13 cellular contexts compared by ENCODE assay signal in the genomic region with DNA sequence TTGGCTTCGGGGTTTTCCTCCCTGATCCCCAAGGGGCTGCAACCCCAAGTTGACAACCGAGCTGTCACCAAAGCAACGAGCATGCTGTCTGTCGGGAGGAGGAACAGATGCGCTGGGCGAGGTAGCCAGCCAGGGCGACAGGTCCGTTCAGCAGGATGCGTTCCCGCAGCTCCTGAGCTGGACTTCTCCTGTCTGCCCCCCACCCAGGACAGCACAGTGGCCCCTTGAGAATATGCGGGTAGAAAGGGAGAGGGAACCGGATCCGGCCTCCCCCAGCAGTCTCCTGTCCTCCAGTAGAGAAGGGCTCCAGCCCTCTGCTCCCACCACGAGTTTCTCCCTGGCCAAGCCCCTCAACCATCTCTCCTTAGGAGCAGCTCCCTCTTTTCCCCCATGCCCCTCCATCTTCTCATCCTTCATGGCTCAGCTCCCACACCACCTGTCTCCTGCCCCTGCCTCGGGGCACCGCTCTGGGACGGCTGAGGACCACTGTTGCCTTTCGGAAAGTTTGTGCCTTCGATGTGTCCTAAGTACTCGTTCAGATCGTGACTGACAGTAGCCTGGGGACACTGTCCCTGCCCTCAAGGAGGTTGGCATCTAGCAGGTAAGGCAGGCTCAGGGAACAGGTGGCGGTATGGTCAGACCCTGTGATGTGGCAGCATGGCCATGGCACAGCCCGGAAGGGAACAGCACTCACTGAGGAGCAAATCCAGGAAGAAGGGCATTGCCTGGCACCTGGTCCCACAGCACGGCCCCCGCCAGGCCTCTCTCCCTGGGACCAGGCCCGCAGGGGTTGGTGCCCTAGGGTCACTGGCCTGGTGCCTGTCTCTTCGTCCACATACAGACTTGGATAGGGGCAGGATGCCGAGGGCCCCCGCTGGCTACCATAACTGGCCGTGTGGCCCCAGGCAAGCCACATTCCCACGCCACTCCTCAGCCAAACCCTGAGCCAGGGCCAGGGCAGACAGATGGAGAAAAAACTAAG.
DNase-seq lines count a peak whose midpoint lies in the region; ATAC-seq and TF ChIP-seq lines count a peak whose summit lies in the region.
"Had no signal": no experiment of that assay in that cellular context is flagged by ENCODE, and none has a peak within 500 bp of the region (broad histone marks: within the 10 kb centered on the region; RNA-seq: fewer than 3 reads in every experiment).

No MANE protein-coding gene starts in this region.

- peaks cover 3 to 51% (median 34%) of the 10 kb centered on the region in 9 donors for H3K4me1 ChIP-seq in heart right ventricle
- H3K4me1 ChIP-seq in naive thymus-derived CD4-positive, alpha-beta T cell (ENCODE audit: control insufficient read depth in 2 of 2, insufficient read depth in 2 of 2, low read length in 2 of 2), result no peaks in the 10 kb centered on the region
- peaks cover 23% of the 10 kb centered on the region for H3K4me1 ChIP-seq in hepatocyte (ENCODE audit: insufficient read depth)
- peaks cover 42% of the 10 kb centered on the region for H3K4me1 ChIP-seq in BE2C

- H3K79me2 ChIP-seq in hepatocyte, result peaks cover 61% of the 10 kb centered on the region

- TF ChIP-seq CTCF in heart right ventricle (IDR thresholded peaks at IDR 0.05) (no peak), chondrocyte (IDR thresholded peaks at IDR 0.05) (no peak), hepatocyte (IDR thresholded peaks at IDR 0.05; ENCODE audit: poor library complexity) (no peak), BE2C (IDR thresholded peaks at IDR 0.05; ENCODE audit: low read depth, low read length) (no peak)

- no peaks in the 10 kb centered on the region for H3K9me2 ChIP-seq in hepatocyte (replicated peaks; ENCODE audit: insufficient read depth)

- POLR2A ChIA-PET in naive thymus-derived CD4-positive, alpha-beta T cell (lab: Charles Lee), result interaction anchor here (0.7 to 1.4 kb wide), 2 partner anchors 31 to 66 kb away, joined by 3 read pairs; no protein-coding TSS in a partner anchor

- H3K27me3 ChIP-seq in heart right ventricle, result no peaks in the 10 kb centered on the region
- H3K27me3 ChIP-seq in naive thymus-derived CD4-positive, alpha-beta T cell (ENCODE audit: control insufficient read depth in 2 of 2, insufficient read depth in 2 of 2, low read length in 2 of 2), result no peaks in the 10 kb centered on the region
- no peaks in the 10 kb centered on the region for H3K27me3 ChIP-seq in hepatocyte
- no peaks in the 10 kb centered on the region for H3K27me3 ChIP-seq in BE2C

- 88 to 89% methylated on average over 31 of the region's 31 CpGs for WGBS in heart right ventricle, 2 donors
- WGBS in hepatocyte (ENCODE audit: low lambda C conversion rate, missing lambda C conversion rate), result 95% methylated on average over 31 of the region's 31 CpGs

- H3K4me1 Mint-ChIP-seq in chondrocyte (ENCODE audit: low read depth), result peaks cover 14% of the 10 kb centered on the region
- H3K4me1 Mint-ChIP-seq in naive thymus-derived CD4-positive, alpha-beta T cell, result peaks cover 2 to 24% (median 10%) of the 10 kb centered on the region in 7 donors

- CTCF ChIA-PET in naive thymus-derived CD4-positive, alpha-beta T cell (lab: Charles Lee), result interaction anchor here (0.6 kb wide), 1 partner anchor 95 kb away, joined by 3 read pairs; no protein-coding TSS in a partner anchor

- H3K4me2 ChIP-seq in hepatocyte, result no peak overlapping the region

- H3K27me3 Mint-ChIP-seq in chondrocyte (ENCODE audit: low read depth), result no peaks in the 10 kb centered on the region
- H3K27me3 Mint-ChIP-seq in naive thymus-derived CD4-positive, alpha-beta T cell, result no peaks in the 10 kb centered on the region

- peaks cover 57% of the 10 kb centered on the region for H4K20me1 ChIP-seq in hepatocyte (ENCODE audit: insufficient read depth, poor library complexity, severe bottlenecking)

- no peak overlapping the region for H3K4me3 Mint-ChIP-seq in chondrocyte (ENCODE audit: unreplicated experiment)
- no peak overlapping the region for H3K4me3 Mint-ChIP-seq in naive thymus-derived CD4-positive, alpha-beta T cell
- H3K4me3 Mint-ChIP-seq: WTC11 had no signal

- H3K27ac ChIP-seq in heart right ventricle, result no peak overlapping the region
- no peak overlapping the region for H3K27ac ChIP-seq in naive thymus-derived CD4-positive, alpha-beta T cell (ENCODE audit: low read depth, low read length)
- H3K27ac ChIP-seq in temporal lobe (ENCODE audit: low read depth, low read length), result peak overlapping the region; percentile 78
- H3K27ac ChIP-seq in hepatocyte, result no peak overlapping the region
- H3K27ac ChIP-seq: coronary artery, GM23248 had no signal

- no peaks in the 10 kb centered on the region for H3K9me3 Mint-ChIP-seq in chondrocyte (ENCODE audit: low read depth)
- peaks cover 0 to 1% (median 0%) of the 10 kb centered on the region in 11 donors for H3K9me3 Mint-ChIP-seq in naive thymus-derived CD4-positive, alpha-beta T cell
- H3K9me3 Mint-ChIP-seq: WTC11 had no signal

- no peak overlapping the region for H3K27ac Mint-ChIP-seq in chondrocyte (ENCODE audit: unreplicated experiment)
- peak overlapping the region in 8 of 9 donors; percentile 36 to 85 (median 70) for H3K27ac Mint-ChIP-seq in naive thymus-derived CD4-positive, alpha-beta T cell

- DNase-seq in left cardiac atrium (peak; percentile 21), heart right ventricle (no peak), chondrocyte (ENCODE audit: low spot score) (peak; percentile 66), hepatocyte (ENCODE audit: low spot score) (no peak), germinal center (ENCODE audit: low spot score) (no peak), BE2C (no peak)
- no peak for DNase-seq in naive thymus-derived CD4-positive, alpha-beta T cell
- DNase-seq: GM23248, NCI-H226 had no signal

- H3K36me3 Mint-ChIP-seq in chondrocyte (ENCODE audit: low read depth), result peaks cover 27% of the 10 kb centered on the region
- peaks cover 0 to 20% (median 0%) of the 10 kb centered on the region in 5 donors for H3K36me3 Mint-ChIP-seq in naive thymus-derived CD4-positive, alpha-beta T cell

- peaks cover 0 to 54% (median 9%) of the 10 kb centered on the region in 9 donors for H3K36me3 ChIP-seq in heart right ventricle
- peaks cover 0 to 90% (median 15%) of the 10 kb centered on the region in 3 experiments for H3K36me3 ChIP-seq in naive thymus-derived CD4-positive, alpha-beta T cell (ENCODE audit: control insufficient read depth in 2 of 3, insufficient read depth in 3 of 3, low read length in 3 of 3)
- peaks cover 5% of the 10 kb centered on the region for H3K36me3 ChIP-seq in hepatocyte (replicated peaks; ENCODE audit: insufficient read depth, low read depth)
- peaks cover 47% of the 10 kb centered on the region for H3K36me3 ChIP-seq in BE2C

- no peak overlapping the region for H3K4me3 ChIP-seq in heart right ventricle
- no peak overlapping the region for H3K4me3 ChIP-seq in naive thymus-derived CD4-positive, alpha-beta T cell (ENCODE audit: low read length)
- no peak overlapping the region for H3K4me3 ChIP-seq in hepatocyte
- no peak overlapping the region for H3K4me3 ChIP-seq in BE2C (ENCODE audit: low read depth, low read length)
- H3K4me3 ChIP-seq: coronary artery, GM23248 had no signal

- H2AFZ ChIP-seq in hepatocyte, result no peak overlapping the region
- H2AFZ ChIP-seq: GM23248 had no signal

- intact Hi-C loops in left cardiac atrium (cut with DNase I), result no loop called here
- intact Hi-C loops in heart right ventricle (cut with DNase I), result no loop called here
- intact Hi-C loops in naive thymus-derived CD4-positive, alpha-beta T cell (cut with micrococcal nuclease), result no loop called here

- ATAC-seq in left cardiac atrium, result no peak
- no peak for ATAC-seq in heart right ventricle
- ATAC-seq in naive thymus-derived CD4-positive, alpha-beta T cell, result no peak
- ATAC-seq: right cardiac atrium, WTC11 had no signal

- H3K9me3 ChIP-seq in heart right ventricle (no peaks in the 10 kb centered on the region), hepatocyte (ENCODE audit: low read depth) (no peaks in the 10 kb centered on the region), BE2C (no peaks in the 10 kb centered on the region)
- no peaks in the 10 kb centered on the region for H3K9me3 ChIP-seq in naive thymus-derived CD4-positive, alpha-beta T cell (ENCODE audit: control insufficient read depth in 2 of 3, low read length in 3 of 3)

Comparison
In these comparisons a context has a peak if more than half of its experiments do, and no peak if none do; other contexts are left out.
1. DNase-seq: peak in left cardiac atrium (single experiment) and chondrocyte (single experiment); none in heart right ventricle (0 of 2), naive thymus-derived CD4-positive, alpha-beta T cell (0 of 9), hepatocyte (single experiment), germinal center (single experiment) and BE2C (single experiment).